Comparison of ENCODE assay signal across 38 cellular contexts in the genomic region with DNA sequence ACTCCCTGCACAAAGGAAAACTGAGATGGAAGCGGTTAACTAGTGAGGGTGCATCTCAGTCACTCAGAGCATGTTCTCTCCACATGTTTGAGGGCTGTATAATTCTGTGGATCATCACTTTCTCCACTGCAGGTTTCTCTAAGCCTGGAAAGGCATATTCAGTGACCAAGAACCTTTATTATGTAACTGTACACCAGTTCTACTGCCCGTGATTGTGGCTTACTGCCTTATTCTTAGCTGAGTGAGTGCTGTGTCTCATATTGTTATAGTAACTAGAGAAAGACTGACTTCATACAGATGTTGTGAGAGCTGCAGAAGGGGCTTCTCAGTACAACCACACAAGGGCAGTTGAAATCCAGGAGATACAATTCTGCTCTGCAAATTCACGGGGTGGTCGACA.
"Had no signal": no experiment of that assay in that cellular context is flagged by ENCODE, and none has a peak within 500 bp of the region (broad histone marks: within the 10 kb centered on the region; RNA-seq: fewer than 3 reads in every experiment).

No MANE protein-coding gene starts in this region.

- H3K4me1 Mint-ChIP-seq: activated CD4-positive, alpha-beta T cell treated with anti-CD3 and anti-CD28 coated beads, Interleukin-2, amount 10 ng/mL, durations not matched to agents 24 days and 14 days; activated naive CD8-positive, alpha-beta T cell treated with anti-CD3 and anti-CD28 coated beads for 36 hours; activated T-helper 17 cell treated with anti-CD3 and anti-CD28 coated beads, Interleukin-2, amount 50 U/mL, for 72 hours; central memory CD8-positive, alpha-beta T cell had no signal

- H3K36me3 ChIP-seq: adrenal gland, cardiac muscle cell had no signal

- DNase-seq: activated B cell treated with CpG ODN at 0.5 μM for 24 hours; activated CD4-positive, alpha-beta memory T cell treated with anti-CD3 and anti-CD28 coated beads for 36 hours; activated CD4-positive, alpha-beta T cell treated with anti-CD3 and anti-CD28 coated beads for 4 hours; activated CD4-positive, alpha-beta T cell treated with anti-CD3 and anti-CD28 coated beads, Interleukin-2, amount 10 ng/mL, durations not matched to agents 24 days and 14 days; activated CD4-positive, alpha-beta T cell treated with anti-CD3 and anti-CD28 coated beads, Interleukin-2, amount 50 U/mL, for 1 hour; activated CD4-positive, alpha-beta T cell treated with anti-CD3 and anti-CD28 coated beads, Interleukin-2, amount 50 U/mL, for 4 hours; activated CD4-positive, CD25-positive, alpha-beta regulatory T cell treated with anti-CD3 and anti-CD28 coated beads, Interleukin-2, amount 50 U/mL, for 72 hours; activated CD8-positive, alpha-beta memory T cell treated with anti-CD3 and anti-CD28 coated beads, Interleukin-2, amount 50 U/mL, for 4 hours; activated CD8-positive, alpha-beta T cell treated with anti-CD3 and anti-CD28 coated beads for 36 hours; activated effector memory CD4-positive, alpha-beta T cell treated with anti-CD3 and anti-CD28 coated beads, Interleukin-2, amount 50 U/mL, for 16 hours; activated gamma-delta T cell treated with Interleukin-2 at 50 U/mL for 16 hours; activated naive CD4-positive, alpha-beta T cell; activated naive CD4-positive, alpha-beta T cell treated with anti-CD3 and anti-CD28 coated beads for 36 hours; activated naive CD4-positive, alpha-beta T cell treated with anti-CD3 and anti-CD28 coated beads, Interleukin-2, amount 50 U/mL, for 16 hours; activated naive CD8-positive, alpha-beta T cell treated with anti-CD3 and anti-CD28 coated beads for 36 hours; activated T-cell treated with anti-CD3 and anti-CD28 coated beads for 4 hours; activated T-cell treated with anti-CD3 and anti-CD28 coated beads, Interleukin-2, amount 50 U/mL, for 1 hour; activated T-cell treated with anti-CD3 and anti-CD28 coated beads, Interleukin-2, amount 50 U/mL, for 4 hours; activated T-cell treated with anti-CD3 and anti-CD28 coated beads, Interleukin-2, amount 50 U/mL, for 72 hours; adrenal gland; amniotic stem cell; aorta; caudate nucleus; SW 1271; T-helper 1 cell; T-helper 2 cell; T-helper 9 cell had no signal

- H3K4me1 ChIP-seq: adrenal gland had no signal

- H3K27me3 ChIP-seq: adrenal gland, cardiac muscle cell had no signal

- H3K27ac ChIP-seq: adrenal gland, cardiac muscle cell, VCaP had no signal

- H3K4me3 Mint-ChIP-seq: activated B cell treated with CpG ODN at 0.5 μM for 24 hours; activated CD4-positive, alpha-beta memory T cell treated with anti-CD3 and anti-CD28 coated beads for 36 hours; activated CD4-positive, alpha-beta T cell treated with anti-CD3 and anti-CD28 coated beads, Interleukin-2, amount 10 ng/mL, durations not matched to agents 24 days and 14 days; activated CD8-positive, alpha-beta T cell treated with anti-CD3 and anti-CD28 coated beads for 36 hours; activated naive CD4-positive, alpha-beta T cell treated with anti-CD3 and anti-CD28 coated beads for 36 hours; activated naive CD8-positive, alpha-beta T cell treated with anti-CD3 and anti-CD28 coated beads for 36 hours; activated T-cell treated with anti-CD3 and anti-CD28 coated beads, Interleukin-2, amount 50 U/mL, for 4 hours; activated T-cell treated with anti-CD3 and anti-CD28 coated beads, Interleukin-2, amount 50 U/mL, for 72 hours; activated T-helper 1 cell treated with anti-CD3 and anti-CD28 coated beads, Interleukin-12 subunit alpha, Interleukin-12 subunit beta, Interleukin-2, Interleukin-4 antibody, amounts not matched to agents 30 ng/mL and 10 ng/mL and 1 ng/mL, durations not matched to agents 14 hours and 24 hours and 36 hours; activated T-helper 17 cell treated with anti-CD3 and anti-CD28 coated beads, Interleukin-2, amount 50 U/mL, for 72 hours; brain; central memory CD8-positive, alpha-beta T cell; T-helper 1 cell treated with Interleukin-12 subunit alpha and Interleukin-12 subunit beta and Interleukin-4 antibody, amounts not matched to agents 30 μg/mL and 1 μg/mL, for 36 hours; T-helper 2 cell treated with Interferon-gamma antibody and Interleukin-4, amounts not matched to agents 5 μg/mL and 100 μg/mL, for 36 hours had no signal

- H3K27me3 Mint-ChIP-seq: activated B cell treated with CpG ODN at 0.5 μM for 24 hours; activated CD4-positive, alpha-beta memory T cell treated with anti-CD3 and anti-CD28 coated beads for 36 hours; activated CD4-positive, alpha-beta T cell treated with anti-CD3 and anti-CD28 coated beads, Interleukin-2, amount 10 ng/mL, durations not matched to agents 24 days and 14 days; activated CD8-positive, alpha-beta T cell treated with anti-CD3 and anti-CD28 coated beads for 36 hours; activated naive CD8-positive, alpha-beta T cell treated with anti-CD3 and anti-CD28 coated beads for 36 hours; activated T-helper 17 cell treated with anti-CD3 and anti-CD28 coated beads, Interleukin-2, amount 50 U/mL, for 72 hours; brain; central memory CD8-positive, alpha-beta T cell had no signal

- H3K27ac Mint-ChIP-seq: activated B cell treated with CpG ODN at 0.5 μM for 24 hours; activated CD4-positive, alpha-beta memory T cell treated with anti-CD3 and anti-CD28 coated beads for 36 hours; activated CD4-positive, alpha-beta T cell treated with anti-CD3 and anti-CD28 coated beads, Interleukin-2, amount 10 ng/mL, durations not matched to agents 24 days and 14 days; activated CD8-positive, alpha-beta T cell treated with anti-CD3 and anti-CD28 coated beads for 36 hours; activated naive CD4-positive, alpha-beta T cell treated with anti-CD3 and anti-CD28 coated beads for 36 hours; activated naive CD4-positive, alpha-beta T cell treated with anti-CD3 and anti-CD28 coated beads, Interleukin-2, amount 50 U/mL, for 72 hours; activated naive CD8-positive, alpha-beta T cell treated with anti-CD3 and anti-CD28 coated beads for 36 hours; activated T-cell treated with anti-CD3 and anti-CD28 coated beads, Interleukin-2, amount 50 U/mL, for 72 hours; activated T-helper 1 cell treated with anti-CD3 and anti-CD28 coated beads, Interleukin-12 subunit alpha, Interleukin-12 subunit beta, Interleukin-2, Interleukin-4 antibody, amounts not matched to agents 30 ng/mL and 10 ng/mL and 1 ng/mL, durations not matched to agents 14 hours and 24 hours and 36 hours; activated T-helper 17 cell treated with anti-CD3 and anti-CD28 coated beads, Interleukin-2, amount 50 U/mL, for 72 hours; brain; T-helper 1 cell treated with Interleukin-12 subunit alpha and Interleukin-12 subunit beta and Interleukin-4 antibody, amounts not matched to agents 30 μg/mL and 1 μg/mL, for 36 hours; T-helper 2 cell treated with Interferon-gamma antibody and Interleukin-4, amounts not matched to agents 5 μg/mL and 100 μg/mL, for 36 hours had no signal

- H3K9me3 Mint-ChIP-seq: activated B cell treated with CpG ODN at 0.5 μM for 24 hours; activated CD4-positive, alpha-beta memory T cell treated with anti-CD3 and anti-CD28 coated beads for 36 hours; activated CD4-positive, alpha-beta T cell treated with anti-CD3 and anti-CD28 coated beads, Interleukin-2, amount 10 ng/mL, durations not matched to agents 24 days and 14 days; activated CD8-positive, alpha-beta T cell treated with anti-CD3 and anti-CD28 coated beads for 36 hours; activated naive CD4-positive, alpha-beta T cell treated with anti-CD3 and anti-CD28 coated beads for 36 hours; activated naive CD4-positive, alpha-beta T cell treated with anti-CD3 and anti-CD28 coated beads, Interleukin-2, amount 50 U/mL, for 72 hours; activated naive CD8-positive, alpha-beta T cell treated with anti-CD3 and anti-CD28 coated beads for 36 hours; activated T-cell treated with anti-CD3 and anti-CD28 coated beads, Interleukin-2, amount 50 U/mL, for 4 hours; activated T-cell treated with anti-CD3 and anti-CD28 coated beads, Interleukin-2, amount 50 U/mL, for 72 hours; activated T-helper 1 cell treated with anti-CD3 and anti-CD28 coated beads, Interleukin-12 subunit alpha, Interleukin-12 subunit beta, Interleukin-2, Interleukin-4 antibody, amounts not matched to agents 30 ng/mL and 10 ng/mL and 1 ng/mL, durations not matched to agents 14 hours and 24 hours and 36 hours; activated T-helper 17 cell treated with anti-CD3 and anti-CD28 coated beads, Interleukin-2, amount 50 U/mL, for 72 hours; brain; central memory CD8-positive, alpha-beta T cell; T-helper 1 cell treated with Interleukin-12 subunit alpha and Interleukin-12 subunit beta and Interleukin-4 antibody, amounts not matched to agents 30 μg/mL and 1 μg/mL, for 36 hours; T-helper 2 cell treated with Interferon-gamma antibody and Interleukin-4, amounts not matched to agents 5 μg/mL and 100 μg/mL, for 36 hours had no signal

- H3K36me3 Mint-ChIP-seq: activated CD4-positive, alpha-beta memory T cell treated with anti-CD3 and anti-CD28 coated beads for 36 hours; activated naive CD4-positive, alpha-beta T cell treated with anti-CD3 and anti-CD28 coated beads, Interleukin-2, amount 50 U/mL, for 72 hours; activated naive CD8-positive, alpha-beta T cell treated with anti-CD3 and anti-CD28 coated beads for 36 hours; brain had no signal

- ATAC-seq: activated CD8-positive, alpha-beta T cell treated with anti-CD3 and anti-CD28 coated beads for 36 hours; activated naive CD4-positive, alpha-beta T cell treated with anti-CD3 and anti-CD28 coated beads, Interleukin-2, amount 50 U/mL, for 72 hours; activated T-cell treated with anti-CD3 and anti-CD28 coated beads, Interleukin-2, amount 50 U/mL, for 4 hours; activated T-cell treated with anti-CD3 and anti-CD28 coated beads, Interleukin-2, amount 50 U/mL, for 72 hours; activated T-helper 17 cell treated with anti-CD3 and anti-CD28 coated beads, Interleukin-2, amount 50 U/mL, for 72 hours had no signal

- H3K9me3 ChIP-seq: adrenal gland had no signal

- H3K4me3 ChIP-seq: adrenal gland, cardiac muscle cell had no signal

- FAIRE-seq: bronchial epithelial cell, TTC549 had no signal
